In the genomic region with DNA sequence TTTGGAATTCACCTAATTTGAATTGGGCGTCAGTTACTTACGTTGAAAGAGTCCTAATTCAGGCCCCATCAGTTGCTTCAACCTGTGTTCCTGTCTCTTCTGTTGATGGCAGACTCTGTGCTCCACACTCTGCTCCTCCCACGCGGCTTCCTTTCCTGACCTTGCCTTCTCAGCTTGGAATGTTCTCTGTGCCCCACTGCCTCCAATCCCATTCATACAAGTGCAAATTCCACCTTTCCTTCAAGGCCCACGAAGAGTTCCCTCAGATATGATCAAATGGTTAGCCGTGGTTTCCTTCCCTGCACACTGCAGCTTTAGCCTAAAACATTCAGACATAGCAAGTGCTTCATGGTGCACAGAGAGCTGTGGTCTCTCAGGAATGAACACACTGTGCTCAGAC, we compare ENCODE assay signal across 13 cellular contexts.
"Had no signal": no experiment of that assay in that cellular context is flagged by ENCODE, and none has a peak within 500 bp of the region (broad histone marks: within the 10 kb centered on the region; RNA-seq: fewer than 3 reads in every experiment).

No MANE protein-coding gene starts in this region.

- FAIRE-seq: endometrium, TTC549 had no signal

- H3K9me3 Mint-ChIP-seq: activated naive CD4-positive, alpha-beta T cell treated with anti-CD3 and anti-CD28 coated beads, Interleukin-2, amount 50 U/mL, for 72 hours; activated T-cell treated with anti-CD3 and anti-CD28 coated beads, Interleukin-2, amount 50 U/mL, for 24 hours; stimulated activated naive CD8-positive, alpha-beta T cell treated with anti-CD3 and anti-CD28 coated beads, Interleukin-15, amount 100 ng/mL, for 72 hours had no signal

- H3K4me1 ChIP-seq: vagina had no signal

- H3K27me3 Mint-ChIP-seq: activated T-cell treated with anti-CD3 and anti-CD28 coated beads, Interleukin-2, amount 50 U/mL, for 24 hours; naive thymus-derived CD4-positive, alpha-beta T cell; stimulated activated naive CD8-positive, alpha-beta T cell treated with anti-CD3 and anti-CD28 coated beads, Interleukin-15, amount 100 ng/mL, for 72 hours had no signal

- H3K9me3 ChIP-seq: vagina had no signal

- H3K27ac Mint-ChIP-seq: activated T-cell treated with anti-CD3 and anti-CD28 coated beads, Interleukin-2, amount 50 U/mL, for 24 hours; naive thymus-derived CD4-positive, alpha-beta T cell had no signal

- H3K27ac ChIP-seq: SJSA1, vagina had no signal

- ATAC-seq: naive thymus-derived CD4-positive, alpha-beta T cell had no signal

- H3K4me3 Mint-ChIP-seq: activated T-cell treated with anti-CD3 and anti-CD28 coated beads, Interleukin-2, amount 50 U/mL, for 24 hours; naive thymus-derived CD4-positive, alpha-beta T cell; stimulated activated naive CD8-positive, alpha-beta T cell treated with anti-CD3 and anti-CD28 coated beads, Interleukin-15, amount 100 ng/mL, for 72 hours had no signal

- DNase-seq: activated effector memory CD4-positive, alpha-beta T cell treated with anti-CD3 and anti-CD28 coated beads, Interleukin-2, amount 50 U/mL, for 16 hours; activated T-cell treated with anti-CD3 and anti-CD28 coated beads, Interleukin-2, amount 50 U/mL, for 24 hours; amniotic stem cell; midbrain; naive thymus-derived CD4-positive, alpha-beta T cell; stimulated activated CD4-positive, alpha-beta T cell treated with anti-CD3 and anti-CD28 coated beads, Interleukin-4, amount 100 ng/mL, for 4 hours; stimulated activated naive CD8-positive, alpha-beta T cell treated with anti-CD3 and anti-CD28 coated beads, Interleukin-15, amount 100 ng/mL, for 72 hours; T-helper 1 cell had no signal

- H3K27me3 ChIP-seq: vagina had no signal

- H3K4me1 Mint-ChIP-seq: stimulated activated naive CD8-positive, alpha-beta T cell treated with anti-CD3 and anti-CD28 coated beads, Interleukin-15, amount 100 ng/mL, for 72 hours had no signal

- H3K36me3 ChIP-seq: SJSA1, vagina had no signal

- H3K4me3 ChIP-seq: SJSA1, vagina had no signal
